Comparison of ENCODE assay signal across 1 cellular context in the genomic region with DNA sequence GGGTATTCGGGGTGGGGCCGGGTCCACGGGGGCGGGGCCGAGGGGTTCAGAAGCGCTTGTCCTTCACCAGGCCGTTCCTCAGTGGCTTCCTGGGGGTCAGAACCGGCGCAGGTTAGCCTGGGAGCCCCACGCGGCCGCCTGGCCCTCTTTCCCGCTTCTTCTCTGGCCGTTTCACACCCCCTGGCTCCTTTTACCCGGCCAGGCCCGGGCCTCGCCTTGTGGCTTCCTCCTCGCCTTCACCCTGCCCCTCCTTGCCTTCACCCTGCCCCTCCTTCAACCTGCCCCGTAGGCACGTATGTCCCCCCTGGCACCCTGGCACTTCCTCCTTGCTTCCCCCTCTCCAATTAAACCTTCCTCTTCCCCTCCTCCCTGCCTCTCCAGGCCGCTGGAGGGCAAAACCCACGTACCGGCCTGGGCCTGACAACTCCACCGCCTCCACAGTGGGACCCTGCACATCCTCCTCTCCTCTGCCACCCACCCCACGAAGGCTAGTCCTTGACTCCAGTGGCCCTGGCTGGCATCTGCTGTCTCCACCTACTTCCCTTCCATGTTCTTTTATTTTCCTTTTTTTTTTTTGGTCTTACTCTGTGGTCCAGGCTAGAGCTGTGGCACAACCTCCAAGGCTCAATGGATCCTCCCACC.
TF ChIP-seq lines count a peak whose summit lies in the region.

No MANE protein-coding gene starts in this region.

TF ChIP-seq in WTC11, 78 proteins besides CTCF, POLR2A, EP300 and RAD21 (continued from another document):
- TF ChIP-seq, protein P1, sequence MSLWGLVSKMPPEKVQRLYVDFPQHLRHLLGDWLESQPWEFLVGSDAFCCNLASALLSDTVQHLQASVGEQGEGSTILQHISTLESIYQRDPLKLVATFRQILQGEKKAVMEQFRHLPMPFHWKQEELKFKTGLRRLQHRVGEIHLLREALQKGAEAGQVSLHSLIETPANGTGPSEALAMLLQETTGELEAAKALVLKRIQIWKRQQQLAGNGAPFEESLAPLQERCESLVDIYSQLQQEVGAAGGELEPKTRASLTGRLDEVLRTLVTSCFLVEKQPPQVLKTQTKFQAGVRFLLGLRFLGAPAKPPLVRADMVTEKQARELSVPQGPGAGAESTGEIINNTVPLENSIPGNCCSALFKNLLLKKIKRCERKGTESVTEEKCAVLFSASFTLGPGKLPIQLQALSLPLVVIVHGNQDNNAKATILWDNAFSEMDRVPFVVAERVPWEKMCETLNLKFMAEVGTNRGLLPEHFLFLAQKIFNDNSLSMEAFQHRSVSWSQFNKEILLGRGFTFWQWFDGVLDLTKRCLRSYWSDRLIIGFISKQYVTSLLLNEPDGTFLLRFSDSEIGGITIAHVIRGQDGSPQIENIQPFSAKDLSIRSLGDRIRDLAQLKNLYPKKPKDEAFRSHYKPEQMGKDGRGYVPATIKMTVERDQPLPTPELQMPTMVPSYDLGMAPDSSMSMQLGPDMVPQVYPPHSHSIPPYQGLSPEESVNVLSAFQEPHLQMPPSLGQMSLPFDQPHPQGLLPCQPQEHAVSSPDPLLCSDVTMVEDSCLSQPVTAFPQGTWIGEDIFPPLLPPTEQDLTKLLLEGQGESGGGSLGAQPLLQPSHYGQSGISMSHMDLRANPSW (CRISPR knock-in tag; conservative IDR thresholded peaks at IDR 0.05; ENCODE audit: low read depth) = no peak
- TF ChIP-seq, protein P2, sequence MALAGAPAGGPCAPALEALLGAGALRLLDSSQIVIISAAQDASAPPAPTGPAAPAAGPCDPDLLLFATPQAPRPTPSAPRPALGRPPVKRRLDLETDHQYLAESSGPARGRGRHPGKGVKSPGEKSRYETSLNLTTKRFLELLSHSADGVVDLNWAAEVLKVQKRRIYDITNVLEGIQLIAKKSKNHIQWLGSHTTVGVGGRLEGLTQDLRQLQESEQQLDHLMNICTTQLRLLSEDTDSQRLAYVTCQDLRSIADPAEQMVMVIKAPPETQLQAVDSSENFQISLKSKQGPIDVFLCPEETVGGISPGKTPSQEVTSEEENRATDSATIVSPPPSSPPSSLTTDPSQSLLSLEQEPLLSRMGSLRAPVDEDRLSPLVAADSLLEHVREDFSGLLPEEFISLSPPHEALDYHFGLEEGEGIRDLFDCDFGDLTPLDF (CRISPR knock-in tag; IDR thresholded peaks at IDR 0.05) = no peak
- TF ChIP-seq ZNF416 (CRISPR knock-in tag; IDR thresholded peaks at IDR 0.05) = no peak
- TF ChIP-seq, protein P3, sequence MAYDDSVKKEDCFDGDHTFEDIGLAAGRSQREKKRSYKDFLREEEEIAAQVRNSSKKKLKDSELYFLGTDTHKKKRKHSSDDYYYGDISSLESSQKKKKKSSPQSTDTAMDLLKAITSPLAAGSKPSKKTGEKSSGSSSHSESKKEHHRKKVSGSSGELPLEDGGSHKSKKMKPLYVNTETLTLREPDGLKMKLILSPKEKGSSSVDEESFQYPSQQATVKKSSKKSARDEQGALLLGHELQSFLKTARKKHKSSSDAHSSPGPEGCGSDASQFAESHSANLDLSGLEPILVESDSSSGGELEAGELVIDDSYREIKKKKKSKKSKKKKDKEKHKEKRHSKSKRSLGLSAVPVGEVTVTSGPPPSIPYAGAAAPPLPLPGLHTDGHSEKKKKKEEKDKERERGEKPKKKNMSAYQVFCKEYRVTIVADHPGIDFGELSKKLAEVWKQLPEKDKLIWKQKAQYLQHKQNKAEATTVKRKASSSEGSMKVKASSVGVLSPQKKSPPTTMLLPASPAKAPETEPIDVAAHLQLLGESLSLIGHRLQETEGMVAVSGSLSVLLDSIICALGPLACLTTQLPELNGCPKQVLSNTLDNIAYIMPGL (CRISPR knock-in tag; IDR thresholded peaks at IDR 0.05) = no peak
- no peak for TF ChIP-seq ETV6 (CRISPR knock-in tag; IDR thresholded peaks at IDR 0.05)
- no peak for TF ChIP-seq FOXK1 (CRISPR knock-in tag; IDR thresholded peaks at IDR 0.05)
- TF ChIP-seq ZNF232 (CRISPR knock-in tag; IDR thresholded peaks at IDR 0.05) = no peak
- TF ChIP-seq, protein P4, sequence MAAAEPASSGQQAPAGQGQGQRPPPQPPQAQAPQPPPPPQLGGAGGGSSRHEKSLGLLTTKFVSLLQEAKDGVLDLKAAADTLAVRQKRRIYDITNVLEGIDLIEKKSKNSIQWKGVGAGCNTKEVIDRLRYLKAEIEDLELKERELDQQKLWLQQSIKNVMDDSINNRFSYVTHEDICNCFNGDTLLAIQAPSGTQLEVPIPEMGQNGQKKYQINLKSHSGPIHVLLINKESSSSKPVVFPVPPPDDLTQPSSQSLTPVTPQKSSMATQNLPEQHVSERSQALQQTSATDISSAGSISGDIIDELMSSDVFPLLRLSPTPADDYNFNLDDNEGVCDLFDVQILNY (CRISPR knock-in tag; IDR thresholded peaks at IDR 0.05) = no peak
- no peak for TF ChIP-seq ZNF317 (CRISPR knock-in tag; IDR thresholded peaks at IDR 0.05; ENCODE audit: borderline replicate concordance, low read depth)
- TF ChIP-seq, protein P5, sequence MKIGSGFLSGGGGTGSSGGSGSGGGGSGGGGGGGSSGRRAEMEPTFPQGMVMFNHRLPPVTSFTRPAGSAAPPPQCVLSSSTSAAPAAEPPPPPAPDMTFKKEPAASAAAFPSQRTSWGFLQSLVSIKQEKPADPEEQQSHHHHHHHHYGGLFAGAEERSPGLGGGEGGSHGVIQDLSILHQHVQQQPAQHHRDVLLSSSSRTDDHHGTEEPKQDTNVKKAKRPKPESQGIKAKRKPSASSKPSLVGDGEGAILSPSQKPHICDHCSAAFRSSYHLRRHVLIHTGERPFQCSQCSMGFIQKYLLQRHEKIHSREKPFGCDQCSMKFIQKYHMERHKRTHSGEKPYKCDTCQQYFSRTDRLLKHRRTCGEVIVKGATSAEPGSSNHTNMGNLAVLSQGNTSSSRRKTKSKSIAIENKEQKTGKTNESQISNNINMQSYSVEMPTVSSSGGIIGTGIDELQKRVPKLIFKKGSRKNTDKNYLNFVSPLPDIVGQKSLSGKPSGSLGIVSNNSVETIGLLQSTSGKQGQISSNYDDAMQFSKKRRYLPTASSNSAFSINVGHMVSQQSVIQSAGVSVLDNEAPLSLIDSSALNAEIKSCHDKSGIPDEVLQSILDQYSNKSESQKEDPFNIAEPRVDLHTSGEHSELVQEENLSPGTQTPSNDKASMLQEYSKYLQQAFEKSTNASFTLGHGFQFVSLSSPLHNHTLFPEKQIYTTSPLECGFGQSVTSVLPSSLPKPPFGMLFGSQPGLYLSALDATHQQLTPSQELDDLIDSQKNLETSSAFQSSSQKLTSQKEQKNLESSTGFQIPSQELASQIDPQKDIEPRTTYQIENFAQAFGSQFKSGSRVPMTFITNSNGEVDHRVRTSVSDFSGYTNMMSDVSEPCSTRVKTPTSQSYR (CRISPR knock-in tag; IDR thresholded peaks at IDR 0.05) = no peak
- TF ChIP-seq NFYB (CRISPR knock-in tag; conservative IDR thresholded peaks at IDR 0.05; ENCODE audit: low read depth) = no peak
- TF ChIP-seq ZNF512 (CRISPR knock-in tag; IDR thresholded peaks at IDR 0.05; ENCODE audit: borderline replicate concordance) = no peak
- no peak for TF ChIP-seq ZNF396 (CRISPR knock-in tag; IDR thresholded peaks at IDR 0.05; ENCODE audit: borderline replicate concordance)
- no peak for TF ChIP-seq JAZF1 (CRISPR knock-in tag; IDR thresholded peaks at IDR 0.05)
